ENCODE assay signal across 8 cellular contexts in the genomic region with DNA sequence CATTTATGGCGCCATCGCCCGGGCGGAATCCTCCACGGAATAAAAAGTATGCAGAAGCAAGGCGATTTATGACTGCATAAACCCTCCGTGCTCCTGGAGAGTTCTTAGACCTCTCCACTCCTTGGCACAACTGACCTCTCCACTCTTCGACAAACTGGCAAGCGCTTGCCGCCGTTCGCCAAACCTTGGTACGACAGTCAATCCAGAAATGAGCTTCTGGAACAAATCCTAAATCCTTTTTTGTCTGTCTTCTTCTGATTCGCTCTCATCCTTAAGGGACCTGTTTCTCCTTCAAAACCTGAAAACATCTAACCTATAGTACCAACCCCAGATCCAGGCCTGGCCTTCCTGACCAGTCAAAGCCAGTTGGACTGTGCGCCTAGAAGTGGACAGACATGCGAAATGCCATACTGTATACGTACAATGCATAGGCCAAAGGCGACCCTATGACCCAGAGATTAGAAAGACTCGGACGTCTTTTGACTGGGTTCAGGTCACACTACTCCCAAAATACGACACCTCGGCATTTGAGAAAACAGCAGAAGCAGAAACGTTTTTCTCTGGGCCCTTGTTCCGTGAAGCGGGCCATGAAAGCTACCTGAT. TPM values are rescaled to one million over a fixed set of nuclear protein-coding genes. Genes with fewer than 3 reads are reported as not detected.
DNase-seq lines count a peak whose midpoint lies in the region; ATAC-seq and TF ChIP-seq lines count a peak whose summit lies in the region.

No MANE protein-coding gene starts in this region.

- POLR2A ChIA-PET in AG04449 (lab: Yijun Ruan, JAX) = no interaction called here
- POLR2A ChIA-PET in MCF 10A (lab: Yijun Ruan, JAX) = interaction anchor here (0.6 to 5.5 kb wide), 8 partner anchors 23 to 972 kb away, joined by 3 to 37 read pairs (median 12); partner anchors contain the start of gene TRIM27

- H3K4me3 ChIP-seq in AG04449 (ENCODE audit: low read depth, low read length) (peak overlapping the region; percentile 83), HFF-Myc (replicated peaks; ENCODE audit: low read depth, low read length) (peak overlapping the region; percentile 63), mucosa of descending colon (no peak overlapping the region)

- DNase-seq in AG04449 (ENCODE audit: low read depth, low spot score) = no peak
- no peak for DNase-seq in HFF-Myc (ENCODE audit: extremely low read depth, low read depth)
- DNase-seq in MCF 10A (ENCODE audit: unreplicated experiment) = no peak
- DNase-seq in mucosa of descending colon = peak in 2 of 3 donors; percentile 71 to 81
- DNase-seq in NOMO-1 (lab: John Stamatoyannopoulos, UW; ENCODE audit: unreplicated experiment in 2 of 2) = no peak
- DNase-seq in kidney tubule cell (ENCODE audit: low spot score) = no peak
- no peak for DNase-seq in ACHN
- no peak for DNase-seq in stimulated activated naive CD4-positive, alpha-beta T cell treated with Interleukin-2 at 50 U/mL for 16 hours (lab: John Stamatoyannopoulos, UW)

- H3K36me3 ChIP-seq in mucosa of descending colon (ENCODE audit: low read depth) = no peaks in the 10 kb centered on the region

- H3K4me3 Mint-ChIP-seq in MCF 10A (ENCODE audit: unreplicated experiment) = peak overlapping the region; percentile 93

- H3K36me3 Mint-ChIP-seq in MCF 10A (ENCODE audit: insufficient read depth, unreplicated experiment) = peaks cover 13% of the 10 kb centered on the region

- H3K27me3 Mint-ChIP-seq in MCF 10A (ENCODE audit: insufficient read depth, unreplicated experiment) = no peaks in the 10 kb centered on the region

- in situ Hi-C loops in ACHN (cut with HindIII; ENCODE audit: low pct_ligation_motif_present, low pct_unique_long_range_greater_than_20kb, low sequenced_read_pairs) = no loop called here

- peaks cover 14% of the 10 kb centered on the region for H3K4me1 Mint-ChIP-seq in MCF 10A (ENCODE audit: insufficient read depth, unreplicated experiment)

- peaks cover 6% of the 10 kb centered on the region for H3K9me3 ChIP-seq in mucosa of descending colon

- TF ChIP-seq CTCF in AG04449 (IDR thresholded peaks at IDR 0.05; ENCODE audit: insufficient read depth, low read length, missing control alignments) = no peak
- TF ChIP-seq CTCF in HFF-Myc (IDR thresholded peaks at IDR 0.05; ENCODE audit: low read depth, low read length, missing control alignments) = no peak
- TF ChIP-seq CTCF in MCF 10A (IDR thresholded peaks at IDR 0.05; ENCODE audit: unreplicated experiment) = no peak
- TF ChIP-seq CTCF in mucosa of descending colon (IDR thresholded peaks at IDR 0.05) = no peak

- no TSS peak for BruUV-seq in MCF 10A (replicated peaks; lab: Mats Ljungman, UMichigan)

- CTCF ChIA-PET in AG04449 (lab: Yijun Ruan, JAX) = interaction anchor here (2.2 to 4.6 kb wide), 2 partner anchors 17 to 25 kb away, joined by 7 to 44 read pairs; no protein-coding TSS in a partner anchor
- CTCF ChIA-PET in MCF 10A (lab: Yijun Ruan, JAX) = interaction anchor here (0.6 to 2.8 kb wide), 11 partner anchors 12 to 158 kb away, joined by 3 to 21 read pairs (median 4); no protein-coding TSS in a partner anchor

- no peak for ATAC-seq in mucosa of descending colon

- peak overlapping the region; percentile 53 for H3K27ac Mint-ChIP-seq in MCF 10A (ENCODE audit: low read depth, unreplicated experiment)

- no peaks in the 10 kb centered on the region for H3K9me3 Mint-ChIP-seq in MCF 10A (ENCODE audit: unreplicated experiment)

- peaks cover 6% of the 10 kb centered on the region for H3K4me1 ChIP-seq in mucosa of descending colon (ENCODE audit: low read depth)

- intact Hi-C loops in MCF 10A (cut with micrococcal nuclease) = loop anchor here (1.0 kb wide), 2 partner anchors 17 to 178 kb away; no protein-coding TSS in a partner anchor
- intact Hi-C loops in mucosa of descending colon (cut with DNase I, micrococcal nuclease) = no loop called here

RNA-seq across cellular contexts. Expression of gene TRIM27, which starts 59.4 kb away (rescaled TPM):
- total RNA-seq in MCF 10A (2022) (68.8 and 68.9 TPM in 2 replicates), mucosa of descending colon (10 to 100 TPM; 33.1 to 37.2 (median 35.5) TPM)

Comparison
In these comparisons a context has a peak if more than half of its experiments do, and no peak if none do; other contexts are left out.
1. DNase-seq: peak in mucosa of descending colon (2 of 3); none in AG04449 (single experiment), HFF-Myc (single experiment), MCF 10A (single experiment), NOMO-1 (0 of 2), kidney tubule cell (single experiment), ACHN (single experiment) and stimulated activated naive CD4-positive, alpha-beta T cell treated with Interleukin-2 at 50 U/mL for 16 hours (single experiment).